Comparison of ENCODE assay signal across 9 cellular contexts in the genomic region with DNA sequence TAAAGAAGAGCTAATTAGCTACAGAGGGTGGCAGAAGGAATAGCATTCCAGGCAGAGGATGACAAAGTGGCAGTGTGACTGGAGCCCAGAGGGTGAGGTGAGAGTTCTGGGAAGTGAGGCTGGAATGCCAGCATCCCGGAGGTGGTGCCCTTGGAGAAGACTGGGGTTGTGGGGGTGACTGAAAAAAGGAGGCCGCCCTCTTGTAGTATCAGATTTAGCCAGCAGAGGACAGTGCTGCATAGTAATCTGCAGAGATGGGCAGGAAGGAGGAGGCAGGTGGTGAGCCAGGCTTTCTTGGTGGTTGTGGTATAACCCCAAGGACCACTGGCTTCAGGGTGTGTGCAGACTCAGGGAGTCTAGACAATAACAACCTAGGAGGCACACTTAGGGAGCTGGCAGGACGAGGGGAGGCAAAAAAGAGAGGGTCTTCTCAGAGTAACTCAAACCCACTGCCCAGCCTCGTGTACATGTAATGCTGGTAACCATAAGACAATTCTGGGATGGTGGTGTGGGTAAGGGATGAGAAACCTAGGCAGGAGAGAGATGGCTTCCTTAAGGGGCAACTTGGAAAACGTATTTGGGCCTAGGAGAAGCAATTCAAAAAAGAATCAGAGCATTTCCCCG. TPM values are rescaled to one million over a fixed set of nuclear protein-coding genes. Genes with fewer than 3 reads are reported as not detected.
DNase-seq lines count a peak whose midpoint lies in the region; ATAC-seq, FAIRE-seq and TF ChIP-seq lines count a peak whose summit lies in the region.
"Had no signal": no experiment of that assay in that cellular context is flagged by ENCODE, and none has a peak within 500 bp of the region (broad histone marks: within the 10 kb centered on the region; RNA-seq: fewer than 3 reads in every experiment).

No MANE protein-coding gene starts in this region.

- H3K14ac ChIP-seq in H1 (ENCODE audit: insufficient read length): no peak overlapping the region

- H2AFZ ChIP-seq in H1 (ENCODE audit: low read length): no peak overlapping the region

- no peak overlapping the region for H4K5ac ChIP-seq in H1 (ENCODE audit: insufficient read length, low read depth, low read length)

- H3K18ac ChIP-seq in H1 (ENCODE audit: extremely low read depth, low read length): no peak overlapping the region

- ATAC-seq in HG03196 (IDR thresholded peaks at IDR 0.05; ENCODE audit: unreplicated experiment) (peak; percentile 55), GM18858 (IDR thresholded peaks at IDR 0.05; ENCODE audit: unreplicated experiment) (no peak)

- no peak overlapping the region for H3K4ac ChIP-seq in H1 (replicated peaks; ENCODE audit: insufficient read length, low read depth, low read length)

- H3K36me3 ChIP-seq in H1 (ENCODE audit: control insufficient read depth in 2 of 4, insufficient read depth in 4 of 4, low read length in 3 of 4) (no peaks in the 10 kb centered on the region), thyroid gland (no peaks in the 10 kb centered on the region)

- H3K9ac ChIP-seq in H1 (replicated peaks in 1 of 4; ENCODE audit: extremely low read depth in 1 of 4, low read depth in 3 of 4, low read length in 3 of 4): no peak overlapping the region

- H3K4me1 ChIP-seq in H1 (replicated peaks in 1 of 4; ENCODE audit: control insufficient read depth in 3 of 4, insufficient read depth in 4 of 4, low read length in 3 of 4) (peaks cover 0 to 3% (median 0%) of the 10 kb centered on the region in 4 experiments; a peak in 1 of 7 replicates), thyroid gland (no peaks in the 10 kb centered on the region)

- no peak overlapping the region for H2BK20ac ChIP-seq in H1 (ENCODE audit: low read length)

- H3K9me3 ChIP-seq in H1 (ENCODE audit: insufficient read depth in 2 of 2, low read depth in 1 of 2, low read length in 1 of 2) (no peaks in the 10 kb centered on the region), thyroid gland (no peaks in the 10 kb centered on the region)

- H3K56ac ChIP-seq in H1 (replicated peaks; ENCODE audit: insufficient read length, low read depth, low read length): no peak overlapping the region

- H3K23ac ChIP-seq in H1 (ENCODE audit: insufficient read length): no peak overlapping the region

- peaks cover 4% of the 10 kb centered on the region for H3K4me1 Mint-ChIP-seq in activated CD4-positive, alpha-beta memory T cell treated with anti-CD3 and anti-CD28 coated beads for 36 hours (ENCODE audit: low read depth)
- H3K4me1 Mint-ChIP-seq in neural crest cell: no peaks in the 10 kb centered on the region

- no peaks in the 10 kb centered on the region for H3K79me1 ChIP-seq in H1 (ENCODE audit: low read depth, low read length)

- TF ChIP-seq POLR2A in H1 (IDR thresholded peaks at IDR 0.05; ENCODE audit: control extremely low read depth in 1 of 2, low read depth in 2 of 2, low read length in 2 of 2) (no peak), thyroid gland (IDR thresholded peaks at IDR 0.05) (no peak)

- no peak overlapping the region for H2BK120ac ChIP-seq in H1 (replicated peaks; ENCODE audit: low read depth, low read length)

- peak; percentile 76 for DNase-seq in GM12865 (ENCODE audit: low read depth)
- DNase-seq in NCI-H774 (lab: John Stamatoyannopoulos, UW): peak; percentile 54
- peak; percentile 84 for DNase-seq in activated CD4-positive, alpha-beta memory T cell treated with anti-CD3 and anti-CD28 coated beads for 36 hours
- DNase-seq in H1 (ENCODE audit: low read depth in 1 of 2, low spot score in 2 of 2): peak; percentile 38 to 95
- peak; percentile 72 for DNase-seq in neural crest cell (ENCODE audit: low read depth, low spot score)
- DNase-seq in thyroid gland: peak in 1 of 2 donors; percentile 15

- H2BK12ac ChIP-seq in H1 (ENCODE audit: low read depth, low read length): no peak overlapping the region

- H2BK15ac ChIP-seq in H1 (ENCODE audit: low read length): no peak overlapping the region

- TF ChIP-seq EP300 in H1 (IDR thresholded peaks at IDR 0.05; ENCODE audit: borderline replicate concordance in 1 of 2, low read depth in 2 of 2, low read length in 2 of 2): no peak

- no peak overlapping the region for H3K4me3 ChIP-seq in GM12865 (ENCODE audit: low read depth, low read length)
- no peak overlapping the region for H3K4me3 ChIP-seq in H1 (ENCODE audit: extremely low read depth in 1 of 4, insufficient read depth in 2 of 4, low read depth in 3 of 4, low read length in 4 of 4)
- no peak overlapping the region for H3K4me3 ChIP-seq in thyroid gland (replicated peaks in 1 of 3)

- TF ChIP-seq RAD21 in H1 (IDR thresholded peaks at IDR 0.05 in 1 of 2, conservative IDR thresholded peaks at IDR 0.05 in 1 of 2; ENCODE audit: low read depth in 2 of 2, low read length in 2 of 2): peak; percentile 96 to 99

- H3K27me3 ChIP-seq in H1 (replicated peaks in 1 of 4; ENCODE audit: control insufficient read depth in 3 of 4, extremely low read depth in 1 of 4, insufficient read depth in 3 of 4, low read length in 3 of 4): no peaks in the 10 kb centered on the region
- H3K27me3 ChIP-seq in thyroid gland: no peaks in the 10 kb centered on the region

- H4K8ac ChIP-seq in H1 (ENCODE audit: extremely low read depth, insufficient read depth, low read length): no peak overlapping the region

- FAIRE-seq in H1 (lab: Jason Lieb, UNC): peak; percentile 69
- FAIRE-seq: frontal cortex had no signal

- intact Hi-C loops in activated CD4-positive, alpha-beta memory T cell treated with anti-CD3 and anti-CD28 coated beads for 36 hours (cut with micrococcal nuclease): loop anchor here (1.0 kb wide), 1 partner anchor 138 kb away; no protein-coding TSS in a partner anchor
- intact Hi-C loops in thyroid gland (cut with DNase I): no loop called here

- H3K36me3 Mint-ChIP-seq in activated CD4-positive, alpha-beta memory T cell treated with anti-CD3 and anti-CD28 coated beads for 36 hours: no peaks in the 10 kb centered on the region
- H3K36me3 Mint-ChIP-seq in neural crest cell (ENCODE audit: low read depth): no peaks in the 10 kb centered on the region

- WGBS in H1 (ENCODE audit: extremely low coverage in 1 of 2, insufficient coverage in 1 of 2, insufficient read length in 1 of 2, insufficient replicate concordance in 2 of 2, low coverage in 1 of 2, low lambda C conversion rate in 2 of 2, missing lambda C conversion rate in 1 of 2), 2 experiments: 38% methylated on average over 6 of the region's 6 CpGs; no CpG with 5 or more reads in 1 of the 2 experiments
- 66 to 68% methylated on average over 6 of the region's 6 CpGs for WGBS in thyroid gland, 2 donors

- H3K27me3 Mint-ChIP-seq in activated CD4-positive, alpha-beta memory T cell treated with anti-CD3 and anti-CD28 coated beads for 36 hours: peaks cover 5% of the 10 kb centered on the region
- H3K27me3 Mint-ChIP-seq in neural crest cell (ENCODE audit: low read depth): no peaks in the 10 kb centered on the region

- no peak overlapping the region for H3K27ac Mint-ChIP-seq in activated CD4-positive, alpha-beta memory T cell treated with anti-CD3 and anti-CD28 coated beads for 36 hours
- H3K27ac Mint-ChIP-seq in neural crest cell (ENCODE audit: unreplicated experiment): no peak overlapping the region

- H3K9me3 Mint-ChIP-seq in activated CD4-positive, alpha-beta memory T cell treated with anti-CD3 and anti-CD28 coated beads for 36 hours: no peaks in the 10 kb centered on the region
- no peaks in the 10 kb centered on the region for H3K9me3 Mint-ChIP-seq in neural crest cell

- H3K27ac ChIP-seq in H1 (ENCODE audit: low read depth, low read length): no peak overlapping the region
- H3K27ac ChIP-seq in thyroid gland: no peak overlapping the region

- TF ChIP-seq CTCF in GM12865 (IDR thresholded peaks at IDR 0.05; ENCODE audit: insufficient read depth, low read depth, low read length, missing control alignments): peak; percentile 98
- TF ChIP-seq CTCF in H1 (IDR thresholded peaks at IDR 0.05; ENCODE audit: control extremely low read depth in 1 of 3, insufficient read depth in 1 of 3, low read depth in 1 of 3, low read length in 3 of 3): peak; percentile 75 to 97 (median 94)
- peak; percentile 81 for TF ChIP-seq CTCF in neural crest cell (conservative IDR thresholded peaks at IDR 0.05)
- TF ChIP-seq CTCF in thyroid gland (IDR thresholded peaks at IDR 0.05): peak in 4 of 6 experiments; percentile 21 to 52 (median 44)

- H2AK5ac ChIP-seq in H1 (ENCODE audit: low read depth, low read length): no peak overlapping the region

- CTCF ChIA-PET in activated CD4-positive, alpha-beta memory T cell treated with anti-CD3 and anti-CD28 coated beads for 36 hours (lab: Charles Lee): interaction anchor here (0.7 to 5.4 kb wide), 15 partner anchors 9 to 176 kb away, joined by 3 to 28 read pairs (median 5); partner anchors contain the start of genes TTC22 and TTC4
- CTCF ChIA-PET in H1 (lab: Charles Lee; ENCODE audit: partially characterized antibody): interaction anchor here (0.6 to 6.5 kb wide), 17 partner anchors 9 to 337 kb away, joined by 3 to 70 read pairs (median 3); partner anchors contain the start of gene TTC4

- H3K4me2 ChIP-seq in H1 (ENCODE audit: insufficient read depth in 1 of 2, low read depth in 2 of 2, low read length in 2 of 2): no peak overlapping the region

- POLR2A ChIA-PET in activated CD4-positive, alpha-beta memory T cell treated with anti-CD3 and anti-CD28 coated beads for 36 hours (lab: Charles Lee): no interaction called here
- POLR2A ChIA-PET in H1 (lab: Charles Lee; ENCODE audit: partially characterized antibody): no interaction called here

- H3K23me2 ChIP-seq in H1 (ENCODE audit: low read depth, low read length): no peaks in the 10 kb centered on the region

- H3K4me3 Mint-ChIP-seq in activated CD4-positive, alpha-beta memory T cell treated with anti-CD3 and anti-CD28 coated beads for 36 hours: no peak overlapping the region
- H3K4me3 Mint-ChIP-seq in neural crest cell: no peak overlapping the region

- no peak overlapping the region for H4K91ac ChIP-seq in H1 (replicated peaks; ENCODE audit: insufficient read length, low read length)

- H4K20me1 ChIP-seq in H1 (replicated peaks in 1 of 2; ENCODE audit: control insufficient read depth in 1 of 2, insufficient read depth in 2 of 2, low read length in 2 of 2): no peaks in the 10 kb centered on the region

- H3K79me2 ChIP-seq in H1 (ENCODE audit: control insufficient read depth in 1 of 2, insufficient read depth in 2 of 2, low read length in 2 of 2): no peaks in the 10 kb centered on the region

- H2BK5ac ChIP-seq in H1 (ENCODE audit: low read depth, low read length): no peak overlapping the region

RNA-seq across cellular contexts. Expression of gene MROH7, which starts 30.5 kb away (rescaled TPM):
- under 1 TPM in 1 of 2 experiments, not detected in 1; 0.05 TPM for total RNA-seq in activated CD4-positive, alpha-beta memory T cell treated with anti-CD3 and anti-CD28 coated beads for 36 hours
- total RNA-seq in H1 (2021; fragmentation: NEBNext Ultra II Directional; extraction: Animal tissue kit (Norgen Biotek cat#: 25700)): 0.07 TPM in 1 of 2 replicates, not detected in the other
- 0.20 and 0.27 TPM in 2 replicates for polyA plus RNA-seq in H1 (2011; rRNA removed)
- polyA plus RNA-seq in H1 (2011; cell fraction: cytosol; rRNA removed): 0.19 TPM
- polyA plus RNA-seq in H1 (2011; cell fraction: nucleus; rRNA removed): 0.96 TPM
- 0.15 to 0.48 TPM (median 0.28 TPM) in 3 of 4 replicates, not detected in the other for polyA plus RNA-seq in H1 (2012, experiment 1 of 2)
- polyA plus RNA-seq in H1 (2012, experiment 2 of 2): not detected
- 0.08 TPM for polyA plus RNA-seq in H1 (2013, experiment 1 of 2)
- 0.04 TPM for polyA plus RNA-seq in H1 (2013, experiment 2 of 2)
- 0.51 and 0.66 TPM in 2 replicates for polyA minus RNA-seq in H1 (2011; rRNA and poly(A)+ RNA removed)
- polyA minus RNA-seq in H1 (2011; cell fraction: cytosol; rRNA and poly(A)+ RNA removed): not detected
- 1.9 TPM for polyA minus RNA-seq in H1 (2011; cell fraction: nucleus; rRNA and poly(A)+ RNA removed)
- total RNA-seq in neural crest cell (0.57 TPM in 1 of 2 replicates, not detected in the other), thyroid gland (10 to 100 TPM; 16.7 to 24.1 (median 20.8) TPM)

RNA-seq across cellular contexts. Expression of gene TTC4, which starts 43.6 kb away (rescaled TPM):
- total RNA-seq in activated CD4-positive, alpha-beta memory T cell treated with anti-CD3 and anti-CD28 coated beads for 36 hours: 10 to 100 TPM; 32.7 to 33.5 TPM
- total RNA-seq in H1 (2021; fragmentation: NEBNext Ultra II Directional; extraction: Animal tissue kit (Norgen Biotek cat#: 25700)): 24.2 and 25.1 TPM in 2 replicates
- polyA plus RNA-seq in H1 (2011; rRNA removed): 17.6 and 21.0 TPM in 2 replicates
- polyA plus RNA-seq in H1 (2011; cell fraction: cytosol; rRNA removed): 21.1 TPM
- 16.0 TPM for polyA plus RNA-seq in H1 (2011; cell fraction: nucleus; rRNA removed)
- polyA plus RNA-seq in H1 (2012, experiment 1 of 2): 20.7 to 30.0 TPM (median 22.8 TPM) in 4 replicates
- polyA plus RNA-seq in H1 (2012, experiment 2 of 2): 12.1 TPM
- polyA plus RNA-seq in H1 (2013, experiment 1 of 2): 18.9 TPM
- 17.9 TPM for polyA plus RNA-seq in H1 (2013, experiment 2 of 2)
- 23.2 and 27.6 TPM in 2 replicates for polyA minus RNA-seq in H1 (2011; rRNA and poly(A)+ RNA removed)
- polyA minus RNA-seq in H1 (2011; cell fraction: cytosol; rRNA and poly(A)+ RNA removed): 10.3 TPM
- 18.1 TPM for polyA minus RNA-seq in H1 (2011; cell fraction: nucleus; rRNA and poly(A)+ RNA removed)
- total RNA-seq in neural crest cell (27.9 and 28.5 TPM in 2 replicates), thyroid gland (10 to 100 TPM; 12.6 to 26.0 (median 21.8) TPM)

RNA-seq across cellular contexts. Expression of gene FAM151A, which starts 48.8 kb away (rescaled TPM):
- total RNA-seq in activated CD4-positive, alpha-beta memory T cell treated with anti-CD3 and anti-CD28 coated beads for 36 hours: not detected
- total RNA-seq in H1 (2021; fragmentation: NEBNext Ultra II Directional; extraction: Animal tissue kit (Norgen Biotek cat#: 25700)): not detected in 2 replicates
- polyA plus RNA-seq in H1 (2011; rRNA removed): 0.08 TPM in 1 of 2 replicates, not detected in the other
- 0.08 TPM for polyA plus RNA-seq in H1 (2011; cell fraction: cytosol; rRNA removed)
- polyA plus RNA-seq in H1 (2011; cell fraction: nucleus; rRNA removed): 0.07 TPM
- polyA plus RNA-seq in H1 (2012, experiment 1 of 2): not detected in 4 replicates
- not detected for polyA plus RNA-seq in H1 (2012, experiment 2 of 2)
- polyA plus RNA-seq in H1 (2013, experiment 1 of 2): 0.08 TPM
- polyA plus RNA-seq in H1 (2013, experiment 2 of 2): 0.06 TPM
- polyA minus RNA-seq in H1 (2011; rRNA and poly(A)+ RNA removed): not detected in 2 replicates
- polyA minus RNA-seq in H1 (2011; cell fraction: cytosol; rRNA and poly(A)+ RNA removed): not detected
- polyA minus RNA-seq in H1 (2011; cell fraction: nucleus; rRNA and poly(A)+ RNA removed): not detected
- total RNA-seq in neural crest cell (not detected in 2 replicates), thyroid gland (not detected)
- total RNA-seq: frontal cortex had no signal

Comparison
In these comparisons a context has a peak if more than half of its experiments do, and no peak if none do; other contexts are left out.
1. CTCF ChIP-seq: peak in every context shown above with its lines; median percentile 98 in GM12865; 94 in H1; 81 in neural crest cell; 44 in thyroid gland.
2. RNA of gene MROH7, which starts 30.5 kb away (total RNA-seq): 16.7 to 24.1 TPM in thyroid gland; 0.07 TPM in H1, 0.05 TPM in activated CD4-positive, alpha-beta memory T cell treated with anti-CD3 and anti-CD28 coated beads for 36 hours and 0.57 TPM in neural crest cell; every median in the first group is over 10 times any median in the second.